ENCODE assay signal across 8 cellular contexts in genomic region chr4:110198472-110199419, GRCh38. TPM values are rescaled to one million over a fixed set of nuclear protein-coding genes. Genes with fewer than 3 reads are reported as not detected.
DNase-seq lines count a peak whose midpoint lies in the region; ATAC-seq and TF ChIP-seq lines count a peak whose summit lies in the region.

A gene with protein sequence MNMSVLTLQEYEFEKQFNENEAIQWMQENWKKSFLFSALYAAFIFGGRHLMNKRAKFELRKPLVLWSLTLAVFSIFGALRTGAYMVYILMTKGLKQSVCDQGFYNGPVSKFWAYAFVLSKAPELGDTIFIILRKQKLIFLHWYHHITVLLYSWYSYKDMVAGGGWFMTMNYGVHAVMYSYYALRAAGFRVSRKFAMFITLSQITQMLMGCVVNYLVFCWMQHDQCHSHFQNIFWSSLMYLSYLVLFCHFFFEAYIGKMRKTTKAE (minus strand): TSS chr4:110198615. CDS start chr4:110198335, 280 bp downstream.

- no peak for TF ChIP-seq CTCF in VCaP (conservative IDR thresholded peaks at IDR 0.05)

- H3K27ac ChIP-seq in VCaP, result peak within 1 kb of the TSS; percentile 95

- peak; percentile 19 for ATAC-seq in GM21825 (IDR thresholded peaks at IDR 0.05; ENCODE audit: unreplicated experiment)
- ATAC-seq in left colon, result peak; percentile 43
- no peak for ATAC-seq in GM21737 (IDR thresholded peaks at IDR 0.05; ENCODE audit: unreplicated experiment)

- intact Hi-C loops in left colon (cut with DNase I, micrococcal nuclease), result no loop called here

- DNase-seq in CMK (ENCODE audit: low read depth) (peak; percentile 86), NCI-H2029 treated with DMSO at 0.1 percent for 48 hours (lab: John Stamatoyannopoulos, UW) (peak; percentile 23), dedifferentiated amniotic fluid mesenchymal stem cell (ENCODE audit: extremely low spot score) (peak; percentile 61), left colon (peak; percentile 70 to 75)
- DNase-seq in stimulated activated CD4-positive, alpha-beta T cell treated with anti-CD3 and anti-CD28 coated beads, Interleukin-15, amount 100 ng/mL, for 48 hours (ENCODE audit: low read depth in 2 of 2), result peak; percentile 10 to 19

RNA-seq across cellular contexts. Expression of the gene that starts here (rescaled TPM):
- total RNA-seq in left colon, result 10 to 100 TPM; 35.4 to 96.0 TPM

Comparison
In these comparisons a context has a peak if more than half of its experiments do, and no peak if none do; other contexts are left out.
1. DNase-seq: peak in every context shown above with its lines; median percentile 86 in CMK; 72 in left colon; 61 in dedifferentiated amniotic fluid mesenchymal stem cell; 23 in NCI-H2029 treated with DMSO at 0.1 percent for 48 hours; 14 in stimulated activated CD4-positive, alpha-beta T cell treated with anti-CD3 and anti-CD28 coated beads, Interleukin-15, amount 100 ng/mL, for 48 hours.